Comparison of ENCODE assay signal across 1 cellular context in the genomic region with DNA sequence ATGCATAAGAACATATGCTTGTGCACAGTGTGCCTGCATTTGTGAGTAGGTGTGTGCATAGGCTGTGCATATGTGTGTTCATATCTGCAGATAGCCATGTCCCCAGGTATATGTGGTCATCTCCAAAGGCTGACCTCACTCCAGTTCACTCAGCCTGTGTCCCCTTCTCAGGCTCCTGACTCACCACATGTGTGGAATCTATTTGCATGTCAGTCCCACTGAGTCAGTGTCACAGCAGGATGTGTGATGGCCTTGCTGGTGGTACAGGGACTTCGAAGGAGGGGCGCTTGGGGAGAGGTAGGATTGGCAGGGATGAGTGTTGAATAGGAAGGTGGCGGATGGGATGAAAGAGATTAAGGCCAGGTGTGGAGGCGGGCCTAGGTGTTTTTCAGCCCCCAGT.
TF ChIP-seq lines count a peak whose summit lies in the region.

No MANE protein-coding gene starts in this region.

TF ChIP-seq in GM12878, 131 proteins besides CTCF, POLR2A, EP300 and RAD21 (continued from another document):
- TF ChIP-seq, protein P1, sequence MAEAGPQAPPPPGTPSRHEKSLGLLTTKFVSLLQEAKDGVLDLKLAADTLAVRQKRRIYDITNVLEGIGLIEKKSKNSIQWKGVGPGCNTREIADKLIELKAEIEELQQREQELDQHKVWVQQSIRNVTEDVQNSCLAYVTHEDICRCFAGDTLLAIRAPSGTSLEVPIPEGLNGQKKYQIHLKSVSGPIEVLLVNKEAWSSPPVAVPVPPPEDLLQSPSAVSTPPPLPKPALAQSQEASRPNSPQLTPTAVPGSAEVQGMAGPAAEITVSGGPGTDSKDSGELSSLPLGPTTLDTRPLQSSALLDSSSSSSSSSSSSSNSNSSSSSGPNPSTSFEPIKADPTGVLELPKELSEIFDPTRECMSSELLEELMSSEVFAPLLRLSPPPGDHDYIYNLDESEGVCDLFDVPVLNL (IDR thresholded peaks at IDR 0.05; ENCODE audit: low read depth, low read length), result no peak
